In genomic region chr19:35149463-35149862, GRCh38 we compare ENCODE assay signal across 24 cellular contexts. TPM values are rescaled to one million over a fixed set of nuclear protein-coding genes. Genes with fewer than 3 reads are reported as not detected.
DNase-seq lines count a peak whose midpoint lies in the region; ATAC-seq and TF ChIP-seq lines count a peak whose summit lies in the region.
"Had no signal": no experiment of that assay in that cellular context is flagged by ENCODE, and none has a peak within 500 bp of the region (broad histone marks: within the 10 kb centered on the region; RNA-seq: fewer than 3 reads in every experiment).

No MANE protein-coding gene starts in this region.

- H3K36me3 ChIP-seq in HEK293 (ENCODE audit: control insufficient read depth in 2 of 2, insufficient read depth in 1 of 2, low read length in 2 of 2) (no peaks in the 10 kb centered on the region; a peak in 1 of 3 replicates), osteoblast (ENCODE audit: insufficient read depth, low read length) (no peaks in the 10 kb centered on the region), thyroid gland (no peaks in the 10 kb centered on the region)
- H3K36me3 ChIP-seq: BLaER1 had no signal

- H3K27ac Mint-ChIP-seq in chondrocyte (ENCODE audit: unreplicated experiment), result peak overlapping the region; percentile 66
- no peak overlapping the region for H3K27ac Mint-ChIP-seq in activated T-helper 17 cell treated with anti-CD3 and anti-CD28 coated beads, Interleukin-2, amount 50 U/mL, for 72 hours
- H3K27ac Mint-ChIP-seq: B cell had no signal

- no peak overlapping the region for H3K4me3 Mint-ChIP-seq in chondrocyte (ENCODE audit: unreplicated experiment)
- H3K4me3 Mint-ChIP-seq in activated T-helper 17 cell treated with anti-CD3 and anti-CD28 coated beads, Interleukin-2, amount 50 U/mL, for 72 hours, result no peak overlapping the region
- H3K4me3 Mint-ChIP-seq: B cell had no signal

- intact Hi-C loops in thyroid gland (cut with DNase I), result no loop called here

- H3K27me3 Mint-ChIP-seq in chondrocyte (ENCODE audit: low read depth), result no peaks in the 10 kb centered on the region
- H3K27me3 Mint-ChIP-seq in activated T-helper 17 cell treated with anti-CD3 and anti-CD28 coated beads, Interleukin-2, amount 50 U/mL, for 72 hours, result no peaks in the 10 kb centered on the region
- H3K27me3 Mint-ChIP-seq: B cell; CD4-positive, alpha-beta T cell; CD8-positive, alpha-beta memory T cell had no signal

- H3K27me3 ChIP-seq in osteoblast (ENCODE audit: insufficient read depth, low read length) (peaks cover 2% of the 10 kb centered on the region), thyroid gland (no peaks in the 10 kb centered on the region)
- H3K27me3 ChIP-seq: BLaER1 had no signal

- H4K20me1 ChIP-seq in osteoblast (ENCODE audit: insufficient read depth, low read length), result no peaks in the 10 kb centered on the region
- H4K20me1 ChIP-seq: BLaER1 had no signal

- H3K9me3 ChIP-seq in HEK293 (ENCODE audit: control insufficient read depth, insufficient read depth, low read depth, low read length) (no peaks in the 10 kb centered on the region), osteoblast (ENCODE audit: low read depth, low read length) (no peaks in the 10 kb centered on the region), thyroid gland (no peaks in the 10 kb centered on the region)
- H3K9me3 ChIP-seq: A549, BLaER1 had no signal

- peak; percentile 1 for DNase-seq in Ammon's horn (ENCODE audit: low spot score)
- no peak for DNase-seq in chondrocyte (ENCODE audit: low spot score)
- peak; percentile 50 for DNase-seq in osteoblast (ENCODE audit: insufficient read length, low spot score, missing footprints)
- no peak for DNase-seq in thyroid gland
- DNase-seq in stimulated activated CD4-positive, alpha-beta T cell treated with anti-CD3 and anti-CD28 coated beads, Interleukin-4, amount 100 ng/mL, for 4 hours, result no peak
- DNase-seq: 8988T; ACHN; Calu3; CD4-positive, alpha-beta T cell; CD8-positive, alpha-beta memory T cell; COR-L47; DMS153; DND-41; GM23248; H7; HCEC 1CT had no signal

- H3K4me2 ChIP-seq in osteoblast (ENCODE audit: insufficient read depth, low read length), result no peak overlapping the region
- H3K4me2 ChIP-seq: A549, BLaER1 had no signal

- no peak for TF ChIP-seq CTCF in HEK293 (tag by site-specific recombination; IDR thresholded peaks at IDR 0.05)
- no peak for TF ChIP-seq CTCF in chondrocyte (IDR thresholded peaks at IDR 0.05)
- TF ChIP-seq CTCF in osteoblast (IDR thresholded peaks at IDR 0.05; ENCODE audit: extremely low read depth, low read depth, low read length), result no peak
- no peak for TF ChIP-seq CTCF in thyroid gland (IDR thresholded peaks at IDR 0.05)

- H3K4me1 ChIP-seq in HEK293 (ENCODE audit: control insufficient read depth, insufficient read depth, low read length) (peaks cover 18% of the 10 kb centered on the region), osteoblast (ENCODE audit: insufficient read depth, low read length) (peaks cover 13% of the 10 kb centered on the region), thyroid gland (peaks cover 5 to 11% of the 10 kb centered on the region in 2 donors)

- H3K4me1 Mint-ChIP-seq in chondrocyte (ENCODE audit: low read depth), result peaks cover 44% of the 10 kb centered on the region
- H3K4me1 Mint-ChIP-seq in activated T-helper 17 cell treated with anti-CD3 and anti-CD28 coated beads, Interleukin-2, amount 50 U/mL, for 72 hours, result peaks cover 18% of the 10 kb centered on the region

- H2AFZ ChIP-seq in osteoblast (ENCODE audit: low read length), result no peak overlapping the region
- H2AFZ ChIP-seq: GM23248 had no signal

- H3K27ac ChIP-seq in HEK293 (ENCODE audit: extremely low read depth, low read depth, low read length) (no peak overlapping the region), osteoblast (ENCODE audit: low read depth, low read length) (no peak overlapping the region), thyroid gland (no peak overlapping the region)
- H3K27ac ChIP-seq: A549, BLaER1, C4-2B, GM23248 had no signal

- no peak for ATAC-seq in GM21423 (IDR thresholded peaks at IDR 0.05; ENCODE audit: unreplicated experiment)
- ATAC-seq in activated T-helper 17 cell treated with anti-CD3 and anti-CD28 coated beads, Interleukin-2, amount 50 U/mL, for 72 hours (replicated peaks), result no peak
- ATAC-seq: A549 had no signal

- H3K4me3 ChIP-seq in HEK293 (ENCODE audit: low read depth, low read length), result no peak overlapping the region
- H3K4me3 ChIP-seq in osteoblast (ENCODE audit: insufficient read depth, low read length), result no peak overlapping the region
- H3K4me3 ChIP-seq in thyroid gland (replicated peaks in 1 of 3), result no peak overlapping the region
- H3K4me3 ChIP-seq: A549, BLaER1, GM23248 had no signal

- H3K9me3 Mint-ChIP-seq in chondrocyte (ENCODE audit: low read depth), result no peaks in the 10 kb centered on the region
- no peaks in the 10 kb centered on the region for H3K9me3 Mint-ChIP-seq in activated T-helper 17 cell treated with anti-CD3 and anti-CD28 coated beads, Interleukin-2, amount 50 U/mL, for 72 hours
- H3K9me3 Mint-ChIP-seq: CD4-positive, alpha-beta T cell; CD8-positive, alpha-beta memory T cell had no signal

- WGBS in thyroid gland, 2 donors, result 76 to 77% methylated on average over 3 of the region's 3 CpGs

- TF ChIP-seq POLR2A in thyroid gland (IDR thresholded peaks at IDR 0.05), result no peak

- H3K79me2 ChIP-seq in osteoblast (ENCODE audit: insufficient read depth, low read length), result no peaks in the 10 kb centered on the region

- CTCF ChIA-PET in HEK293 (lab: Yijun Ruan, JAX), result interaction anchor here (0.6 to 1.9 kb wide), 7 partner anchors 8 to 312 kb away, joined by 3 to 8 read pairs (median 4); no protein-coding TSS in a partner anchor

- POLR2A ChIA-PET in HEK293 (lab: Yijun Ruan, JAX), result no interaction called here

- H3K36me3 Mint-ChIP-seq in chondrocyte (ENCODE audit: low read depth), result no peaks in the 10 kb centered on the region
- no peaks in the 10 kb centered on the region for H3K36me3 Mint-ChIP-seq in activated T-helper 17 cell treated with anti-CD3 and anti-CD28 coated beads, Interleukin-2, amount 50 U/mL, for 72 hours (ENCODE audit: low read depth)

TF ChIP-seq in HEK293, 187 proteins besides CTCF, POLR2A, EP300 and RAD21:
- TF ChIP-seq ZNF223 (tag by site-specific recombination; IDR thresholded peaks at IDR 0.05) (0 out of 2 replicates have a peak, but pooled peaks have one; percentile 11), ZNF830 (tag by site-specific recombination; IDR thresholded peaks at IDR 0.05; ENCODE audit: low read depth) (no peak), ZNF211 (tag by site-specific recombination; IDR thresholded peaks at IDR 0.05; ENCODE audit: low read depth) (no peak), ZBTB17 (tag by site-specific recombination; IDR thresholded peaks at IDR 0.05) (no peak), ZBTB21 (tag by site-specific recombination; IDR thresholded peaks at IDR 0.05) (0 out of 2 replicates have a peak, but pooled peaks have one; percentile 8), ZNF548 (tag by site-specific recombination; IDR thresholded peaks at IDR 0.05) (no peak), MYNN (tag by site-specific recombination; IDR thresholded peaks at IDR 0.05; ENCODE audit: borderline replicate concordance) (no peak), ZNF132 (tag by site-specific recombination; IDR thresholded peaks at IDR 0.05; ENCODE audit: borderline replicate concordance) (no peak), ZNF398 (tag by site-specific recombination; IDR thresholded peaks at IDR 0.05) (no peak)

RNA-seq across cellular contexts. Expression of gene FXYD5, which starts 5.1 kb away (rescaled TPM):
- total RNA-seq in chondrocyte, result 108 to 114 TPM (median 113 TPM) in 3 replicates
- 29.0 and 32.4 TPM in 2 replicates for total RNA-seq in osteoblast
- total RNA-seq in thyroid gland, result 10 to 100 TPM in 3 of 4 donors, 1 to 10 TPM in 1; 9.3 to 52.4 (median 19.6) TPM
- 100 to 1,000 TPM; 214 to 257 TPM for total RNA-seq in activated T-helper 17 cell treated with anti-CD3 and anti-CD28 coated beads, Interleukin-2, amount 50 U/mL, for 72 hours

RNA-seq across cellular contexts. Expression of gene FXYD7, which starts 6.4 kb away (rescaled TPM):
- total RNA-seq in chondrocyte (not detected in 3 replicates), osteoblast (not detected in 2 replicates), thyroid gland (1 to 10 TPM in 1 of 4 donors, not detected in 3; 1.6 TPM)
- total RNA-seq in activated T-helper 17 cell treated with anti-CD3 and anti-CD28 coated beads, Interleukin-2, amount 50 U/mL, for 72 hours, result 1 to 10 TPM in 1 of 2 donors, under 1 TPM in 1; 0.40 to 1.4 TPM
- total RNA-seq: GM23248 had no signal

RNA-seq across cellular contexts. Expression of gene FXYD1, which starts 10.8 kb away (rescaled TPM):
- total RNA-seq in chondrocyte (2.9 to 7.8 TPM (median 7.1 TPM) in 3 replicates), osteoblast (not detected in 2 replicates), thyroid gland (10 to 100 TPM in 2 of 4 donors, 1 to 10 TPM in 2; 1.1 to 26.3 (median 8.8) TPM)
- total RNA-seq in activated T-helper 17 cell treated with anti-CD3 and anti-CD28 coated beads, Interleukin-2, amount 50 U/mL, for 72 hours, result under 1 TPM; 0.54 to 0.93 TPM
- total RNA-seq: CD8-positive, alpha-beta memory T cell had no signal

RNA-seq across cellular contexts. Expression of gene LGI4, which starts 14.6 kb away (rescaled TPM):
- total RNA-seq in chondrocyte, result 0.46 to 2.2 TPM (median 1.3 TPM) in 3 replicates
- 0.59 and 0.72 TPM in 2 replicates for total RNA-seq in osteoblast
- 10 to 100 TPM in 1 of 4 donors, 1 to 10 TPM in 3; 3.2 to 10.9 (median 6.9) TPM for total RNA-seq in thyroid gland
- 1 to 10 TPM in 1 of 2 donors, not detected in 1; 1.9 TPM for total RNA-seq in activated T-helper 17 cell treated with anti-CD3 and anti-CD28 coated beads, Interleukin-2, amount 50 U/mL, for 72 hours

RNA-seq across cellular contexts. Expression of gene FXYD3, which starts 33.8 kb away (rescaled TPM):
- total RNA-seq in chondrocyte (not detected in 3 replicates), osteoblast (not detected in 2 replicates), thyroid gland (1 to 10 TPM in 1 of 4 donors, not detected in 3; 1.1 TPM)
- total RNA-seq in activated T-helper 17 cell treated with anti-CD3 and anti-CD28 coated beads, Interleukin-2, amount 50 U/mL, for 72 hours, result not detected
- total RNA-seq: B cell; CD4-positive, alpha-beta T cell; CD8-positive, alpha-beta memory T cell; GM23248; H1; H7 had no signal

Comparison
In these comparisons a context has a peak if more than half of its experiments do, and no peak if none do; other contexts are left out.
1. DNase-seq: peak in Ammon's horn (single experiment) and osteoblast (single experiment); none in chondrocyte (single experiment), thyroid gland (0 of 2) and stimulated activated CD4-positive, alpha-beta T cell treated with anti-CD3 and anti-CD28 coated beads, Interleukin-4, amount 100 ng/mL, for 4 hours (0 of 2).